In genomic region chr17:5419356-5419958, GRCh38 we compare ENCODE assay signal across 8 cellular contexts. TPM values are rescaled to one million over a fixed set of nuclear protein-coding genes. Genes with fewer than 3 reads are reported as not detected.
DNase-seq lines count a peak whose midpoint lies in the region; TF ChIP-seq lines count a peak whose summit lies in the region.

TSS of gene NUP88 (minus strand) at chr17:5419662. CDS start at chr17:5419650, 12 bp downstream.

- no peaks in the 10 kb centered on the region for H3K27me3 ChIP-seq in effector memory CD4-positive, alpha-beta T cell (replicated peaks; ENCODE audit: control insufficient read depth, insufficient read depth, low read length, poor library complexity, severe bottlenecking)

- H3K9me3 ChIP-seq in effector memory CD4-positive, alpha-beta T cell (ENCODE audit: control insufficient read depth, low read length), result no peaks in the 10 kb centered on the region

- peak within 1 kb of the TSS; percentile 94 for H3K27ac ChIP-seq in effector memory CD4-positive, alpha-beta T cell (ENCODE audit: insufficient read depth, low read length, poor library complexity, severe bottlenecking)

- CTCF ChIA-PET in activated CD8-positive, alpha-beta memory T cell treated with anti-CD3 and anti-CD28 coated beads for 36 hours (lab: Charles Lee), result interaction anchor here (0.6 to 1.6 kb wide), 4 partner anchors 14 to 114 kb away, joined by 3 to 5 read pairs (median 4); partner anchors contain the start of genes C1QBP, DERL2 and MIS12

- peaks cover 6% of the 10 kb centered on the region for H3K4me1 ChIP-seq in effector memory CD4-positive, alpha-beta T cell (ENCODE audit: control insufficient read depth, insufficient read depth, low read length, poor library complexity, severe bottlenecking)

- DNase-seq in CMK (ENCODE audit: low read depth) (peak; percentile 66), GM20000 (ENCODE audit: low spot score) (peak; percentile 92), HT-29 (ENCODE audit: low spot score) (peak; percentile 94), NOMO-1 (lab: John Stamatoyannopoulos, UW; ENCODE audit: unreplicated experiment in 2 of 2) (peak; percentile 97 to 98), medulla oblongata (ENCODE audit: extremely low spot score) (peak; percentile 99)
- peak; percentile 93 to 95 (median 93) for DNase-seq in effector memory CD4-positive, alpha-beta T cell
- peak; percentile 91 for DNase-seq in stimulated activated CD8-positive, alpha-beta memory T cell treated with anti-CD3 and anti-CD28 coated beads, Interleukin-12 subunit alpha, Interleukin-12 subunit beta, amount 100 ng/mL, for 1 hour (ENCODE audit: low read depth)

- POLR2A ChIA-PET in activated CD8-positive, alpha-beta memory T cell treated with anti-CD3 and anti-CD28 coated beads for 36 hours (lab: Charles Lee), result interaction anchor here (0.7 to 1.3 kb wide), 7 partner anchors 9 to 107 kb away, joined by 3 to 9 read pairs (median 4); partner anchors contain the start of genes C1QBP and DHX33

- TF ChIP-seq CTCF in GM20000 (IDR thresholded peaks at IDR 0.05; ENCODE audit: extremely low read depth, missing control alignments), result no peak

- H3K36me3 ChIP-seq in effector memory CD4-positive, alpha-beta T cell (ENCODE audit: control insufficient read depth, insufficient read depth, low read length), result peaks cover 46% of the 10 kb centered on the region

- H3K4me3 ChIP-seq in effector memory CD4-positive, alpha-beta T cell (ENCODE audit: insufficient read depth, low read depth, low read length, poor library complexity, severe bottlenecking), result peak within 1 kb of the TSS; percentile 78

RNA-seq across cellular contexts. Expression of gene NUP88, which starts in this region (rescaled TPM):
- 61.1 and 62.4 TPM in 2 replicates for total RNA-seq in HT-29 (2014; rRNA removed; shearing (Covaris generic))
- total RNA-seq in activated CD8-positive, alpha-beta memory T cell treated with anti-CD3 and anti-CD28 coated beads for 36 hours, result 100 to 1,000 TPM; 145 to 164 TPM

Comparison
In these comparisons a context has a peak if more than half of its experiments do, and no peak if none do; other contexts are left out.
1. Peak in every context shown above with its lines: DNase-seq, H3K4me3 ChIP-seq and H3K27ac ChIP-seq.